ENCODE assay signal across 7 cellular contexts in the genomic region with DNA sequence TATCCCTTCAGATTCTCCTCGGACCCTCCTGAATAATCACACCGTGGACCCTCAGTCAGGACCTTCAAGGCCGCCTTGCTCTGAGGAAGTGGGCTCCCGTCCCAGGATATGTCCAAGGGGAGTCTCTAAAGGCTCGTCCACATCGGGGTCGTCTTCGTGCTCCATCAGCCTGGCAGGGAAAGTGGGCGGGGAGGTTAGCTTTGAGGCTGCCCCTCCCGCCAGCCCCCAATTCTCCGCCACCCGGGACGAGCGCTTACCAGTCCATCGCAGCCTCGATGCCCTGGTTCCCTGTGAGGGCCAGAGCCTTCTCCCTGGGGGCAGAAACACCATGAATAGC. TPM values are rescaled to one million over a fixed set of nuclear protein-coding genes. Genes with fewer than 3 reads are reported as not detected.
DNase-seq lines count a peak whose midpoint lies in the region; ATAC-seq and TF ChIP-seq lines count a peak whose summit lies in the region.

No MANE protein-coding gene starts in this region.

- H3K27me3 Mint-ChIP-seq in activated CD4-positive, alpha-beta memory T cell treated with anti-CD3 and anti-CD28 coated beads, Interleukin-2, amount 10 ng/mL, durations not matched to agents 7 days and 5 days = no peaks in the 10 kb centered on the region
- H3K27me3 Mint-ChIP-seq in stimulated activated naive CD8-positive, alpha-beta T cell treated with anti-CD3 and anti-CD28 coated beads, Interleukin-15, amount 100 ng/mL, for 72 hours = no peaks in the 10 kb centered on the region

- peaks cover 44% of the 10 kb centered on the region for H3K4me1 Mint-ChIP-seq in activated CD4-positive, alpha-beta memory T cell treated with anti-CD3 and anti-CD28 coated beads, Interleukin-2, amount 10 ng/mL, durations not matched to agents 7 days and 5 days
- H3K4me1 Mint-ChIP-seq in stimulated activated naive CD8-positive, alpha-beta T cell treated with anti-CD3 and anti-CD28 coated beads, Interleukin-15, amount 100 ng/mL, for 72 hours = peaks cover 51% of the 10 kb centered on the region

- no peak for TF ChIP-seq CTCF in HFF-Myc (IDR thresholded peaks at IDR 0.05; ENCODE audit: low read depth, low read length, missing control alignments)

- H3K4me3 Mint-ChIP-seq in activated CD4-positive, alpha-beta memory T cell treated with anti-CD3 and anti-CD28 coated beads, Interleukin-2, amount 10 ng/mL, durations not matched to agents 7 days and 5 days = peak overlapping the region; percentile 88
- peak overlapping the region; percentile 83 to 85 for H3K4me3 Mint-ChIP-seq in stimulated activated naive CD8-positive, alpha-beta T cell treated with anti-CD3 and anti-CD28 coated beads, Interleukin-15, amount 100 ng/mL, for 72 hours

- POLR2A ChIA-PET in activated CD4-positive, alpha-beta memory T cell treated with anti-CD3 and anti-CD28 coated beads, Interleukin-2, amount 10 ng/mL, durations not matched to agents 7 days and 5 days (lab: Charles Lee) = interaction anchor here (0.8 to 6.6 kb wide), 9 partner anchors 9 to 204 kb away, joined by 3 to 105 read pairs (median 5); partner anchors contain the start of genes C11orf98, CSKMT, EEF1G and INTS5

- CTCF ChIA-PET in activated CD4-positive, alpha-beta memory T cell treated with anti-CD3 and anti-CD28 coated beads, Interleukin-2, amount 10 ng/mL, durations not matched to agents 7 days and 5 days (lab: Charles Lee) = interaction anchor here (3.6 kb wide), 1 partner anchor 16 kb away, joined by 32 read pairs; no protein-coding TSS in a partner anchor

- H3K27ac Mint-ChIP-seq in activated CD4-positive, alpha-beta memory T cell treated with anti-CD3 and anti-CD28 coated beads, Interleukin-2, amount 10 ng/mL, durations not matched to agents 7 days and 5 days = peak overlapping the region; percentile 78
- peak overlapping the region; percentile 93 to 99 for H3K27ac Mint-ChIP-seq in stimulated activated naive CD8-positive, alpha-beta T cell treated with anti-CD3 and anti-CD28 coated beads, Interleukin-15, amount 100 ng/mL, for 72 hours

- H3K27me3 ChIP-seq in iPS-15b (ENCODE audit: control insufficient read depth, insufficient read depth, low read length) = no peaks in the 10 kb centered on the region

- H3K9me3 ChIP-seq in iPS-15b (ENCODE audit: control insufficient read depth, insufficient read depth, low read length) = no peaks in the 10 kb centered on the region

- DNase-seq in HFF-Myc (ENCODE audit: extremely low read depth, low read depth) (no peak), NCI-H1930 (lab: John Stamatoyannopoulos, UW) (no peak), H4 (ENCODE audit: low spot score) (no peak)
- DNase-seq in activated CD4-positive, alpha-beta memory T cell treated with anti-CD3 and anti-CD28 coated beads, Interleukin-2, amount 10 ng/mL, durations not matched to agents 7 days and 5 days = no peak
- DNase-seq in stimulated activated naive CD8-positive, alpha-beta T cell treated with anti-CD3 and anti-CD28 coated beads, Interleukin-15, amount 100 ng/mL, for 72 hours = no peak

- H3K9me3 Mint-ChIP-seq in activated CD4-positive, alpha-beta memory T cell treated with anti-CD3 and anti-CD28 coated beads, Interleukin-2, amount 10 ng/mL, durations not matched to agents 7 days and 5 days = no peaks in the 10 kb centered on the region
- no peaks in the 10 kb centered on the region for H3K9me3 Mint-ChIP-seq in stimulated activated naive CD8-positive, alpha-beta T cell treated with anti-CD3 and anti-CD28 coated beads, Interleukin-15, amount 100 ng/mL, for 72 hours

- peak overlapping the region; percentile 89 for H3K9ac ChIP-seq in iPS-15b (ENCODE audit: low read depth, low read length)

- no peak for ATAC-seq in stimulated activated naive CD8-positive, alpha-beta T cell treated with anti-CD3 and anti-CD28 coated beads, Interleukin-15, amount 100 ng/mL, for 72 hours
- ATAC-seq in GM19463 (IDR thresholded peaks at IDR 0.05; ENCODE audit: unreplicated experiment) = no peak

- peaks cover 34% of the 10 kb centered on the region for H3K36me3 Mint-ChIP-seq in activated CD4-positive, alpha-beta memory T cell treated with anti-CD3 and anti-CD28 coated beads, Interleukin-2, amount 10 ng/mL, durations not matched to agents 7 days and 5 days (ENCODE audit: low read depth)

- peaks cover 5% of the 10 kb centered on the region for H3K4me1 ChIP-seq in iPS-15b (ENCODE audit: control insufficient read depth, insufficient read depth, low read length)

- H3K36me3 ChIP-seq in iPS-15b (ENCODE audit: control insufficient read depth, insufficient read depth, low read length) = peaks cover 16% of the 10 kb centered on the region

- H3K4me3 ChIP-seq in HFF-Myc (replicated peaks; ENCODE audit: low read depth, low read length) (peak overlapping the region; percentile 76), iPS-15b (ENCODE audit: low read depth, low read length) (peak overlapping the region; percentile 96)

RNA-seq across cellular contexts. Expression of gene UBXN1, which starts 0.5 kb away (rescaled TPM):
- 100 to 1,000 TPM; 135 to 139 TPM for total RNA-seq in activated CD4-positive, alpha-beta memory T cell treated with anti-CD3 and anti-CD28 coated beads, Interleukin-2, amount 10 ng/mL, durations not matched to agents 7 days and 5 days
- 93.7 and 110 TPM in 2 replicates for total RNA-seq in H4 (2014; rRNA removed; shearing (Covaris generic))

RNA-seq across cellular contexts. Expression of gene LBHD1, which starts 6.3 kb away (rescaled TPM):
- 10 to 100 TPM; 17.2 to 18.3 TPM for total RNA-seq in activated CD4-positive, alpha-beta memory T cell treated with anti-CD3 and anti-CD28 coated beads, Interleukin-2, amount 10 ng/mL, durations not matched to agents 7 days and 5 days
- 3.7 and 5.1 TPM in 2 replicates for total RNA-seq in H4 (2014; rRNA removed; shearing (Covaris generic))

RNA-seq across cellular contexts. Expression of gene UQCC3, which starts 6.9 kb away (rescaled TPM):
- total RNA-seq in activated CD4-positive, alpha-beta memory T cell treated with anti-CD3 and anti-CD28 coated beads, Interleukin-2, amount 10 ng/mL, durations not matched to agents 7 days and 5 days = 1 to 10 TPM; 7.9 to 8.2 TPM
- 9.1 and 12.2 TPM in 2 replicates for total RNA-seq in H4 (2014; rRNA removed; shearing (Covaris generic))

RNA-seq across cellular contexts. Expression of gene LRRN4CL, which starts 10.9 kb away (rescaled TPM):
- total RNA-seq in activated CD4-positive, alpha-beta memory T cell treated with anti-CD3 and anti-CD28 coated beads, Interleukin-2, amount 10 ng/mL, durations not matched to agents 7 days and 5 days = under 1 TPM; 0.18 to 0.20 TPM
- 0.14 TPM in 1 of 2 replicates, not detected in the other for total RNA-seq in H4 (2014; rRNA removed; shearing (Covaris generic))

RNA-seq across cellular contexts. Expression of gene CSKMT, which starts 13.3 kb away (rescaled TPM):
- 10 to 100 TPM; 16.6 to 18.3 TPM for total RNA-seq in activated CD4-positive, alpha-beta memory T cell treated with anti-CD3 and anti-CD28 coated beads, Interleukin-2, amount 10 ng/mL, durations not matched to agents 7 days and 5 days
- 7.0 and 8.4 TPM in 2 replicates for total RNA-seq in H4 (2014; rRNA removed; shearing (Covaris generic))
